19 cellular contexts compared by ENCODE assay signal in genomic region chr2:193103064-193103463, GRCh38.
A peak's percentile ranks its signal among the peaks of the same experiment; 100 is the strongest.
DNase-seq lines count a peak whose midpoint lies in the region; ATAC-seq, FAIRE-seq and TF ChIP-seq lines count a peak whose summit lies in the region.
"Had no signal": no experiment of that assay in that cellular context is flagged by ENCODE, and none has a peak within 500 bp of the region (broad histone marks: within the 10 kb centered on the region; RNA-seq: fewer than 3 reads in every experiment).

No MANE protein-coding gene starts in this region.

- no peak for TF ChIP-seq CTCF in A549 (IDR thresholded peaks at IDR 0.05)
- TF ChIP-seq CTCF in RWPE2 (IDR thresholded peaks at IDR 0.05; ENCODE audit: poor library complexity, severe bottlenecking): no peak
- no peak for TF ChIP-seq CTCF in fibroblast of pulmonary artery (IDR thresholded peaks at IDR 0.05; ENCODE audit: low read length, missing control alignments)

- ATAC-seq in A549: peak; percentile 74 to 87; a peak in 5 of 6 replicates
- peak; percentile 50 for ATAC-seq in HG02981 (IDR thresholded peaks at IDR 0.05; ENCODE audit: unreplicated experiment)
- ATAC-seq in RWPE2 (ENCODE audit: low read depth): peak; percentile 93
- no peak for ATAC-seq in activated CD8-positive, alpha-beta memory T cell treated with anti-CD3 and anti-CD28 coated beads, Interleukin-2, amount 10 ng/mL, durations not matched to agents 7 days and 5 days
- ATAC-seq in GM19463 (IDR thresholded peaks at IDR 0.05; ENCODE audit: unreplicated experiment): no peak
- ATAC-seq: activated T-cell treated with anti-CD3 and anti-CD28 coated beads, Interleukin-2, amount 50 U/mL, for 72 hours; left lung; stimulated activated naive B cell treated with anti-CD40 and anti-IgM and Interleukin-4, amounts not matched to agents 10 μg/mL and 1 μg/mL and 100 μg/mL, for 72 hours had no signal

- TF ChIP-seq RAD21 in A549 (conservative IDR thresholded peaks at IDR 0.05 in 1 of 2, IDR thresholded peaks at IDR 0.05 in 1 of 2): no peak

- peak; percentile 73 for FAIRE-seq in A549 (lab: Jason Lieb, UNC)

- intact Hi-C loops in head of caudate nucleus (cut with DNase I): no loop called here

- peaks cover 2% of the 10 kb centered on the region for H3K9me3 Mint-ChIP-seq in activated CD8-positive, alpha-beta memory T cell treated with anti-CD3 and anti-CD28 coated beads, Interleukin-2, amount 10 ng/mL, durations not matched to agents 7 days and 5 days (ENCODE audit: low read depth)
- H3K9me3 Mint-ChIP-seq: activated T-cell treated with anti-CD3 and anti-CD28 coated beads, Interleukin-2, amount 50 U/mL, for 72 hours; stimulated activated naive B cell treated with anti-CD40 and anti-IgM and Interleukin-4, amounts not matched to agents 10 μg/mL and 1 μg/mL and 100 μg/mL, for 72 hours had no signal

- no peaks in the 10 kb centered on the region for H3K27me3 Mint-ChIP-seq in activated CD8-positive, alpha-beta memory T cell treated with anti-CD3 and anti-CD28 coated beads, Interleukin-2, amount 10 ng/mL, durations not matched to agents 7 days and 5 days
- H3K27me3 Mint-ChIP-seq: stimulated activated naive B cell treated with anti-CD40 and anti-IgM and Interleukin-4, amounts not matched to agents 10 μg/mL and 1 μg/mL and 100 μg/mL, for 72 hours had no signal

- no peaks in the 10 kb centered on the region for H3K36me3 Mint-ChIP-seq in activated CD8-positive, alpha-beta memory T cell treated with anti-CD3 and anti-CD28 coated beads, Interleukin-2, amount 10 ng/mL, durations not matched to agents 7 days and 5 days
- H3K36me3 Mint-ChIP-seq: CD8-positive, alpha-beta memory T cell; stimulated activated naive B cell treated with anti-CD40 and anti-IgM and Interleukin-4, amounts not matched to agents 10 μg/mL and 1 μg/mL and 100 μg/mL, for 72 hours had no signal

- H3K27me3 ChIP-seq in RWPE2 (ENCODE audit: insufficient read depth, poor library complexity, severe bottlenecking): no peaks in the 10 kb centered on the region
- H3K27me3 ChIP-seq: left lung, upper lobe of left lung had no signal

- H3K4me1 ChIP-seq in A549 (peaks cover 27% of the 10 kb centered on the region), RWPE2 (ENCODE audit: insufficient read depth, poor library complexity, severe bottlenecking) (peaks cover 9% of the 10 kb centered on the region)
- H3K4me1 ChIP-seq: left lung, upper lobe of left lung had no signal

- TF ChIP-seq EP300 in A549 (IDR thresholded peaks at IDR 0.05): no peak

- H3K4me3 Mint-ChIP-seq in activated CD8-positive, alpha-beta memory T cell treated with anti-CD3 and anti-CD28 coated beads, Interleukin-2, amount 10 ng/mL, durations not matched to agents 7 days and 5 days: no peak overlapping the region
- H3K4me3 Mint-ChIP-seq: activated T-cell treated with anti-CD3 and anti-CD28 coated beads, Interleukin-2, amount 50 U/mL, for 72 hours; CD8-positive, alpha-beta memory T cell; HFFc6; stimulated activated naive B cell treated with anti-CD40 and anti-IgM and Interleukin-4, amounts not matched to agents 10 μg/mL and 1 μg/mL and 100 μg/mL, for 72 hours had no signal

- WGBS in A549 (ENCODE audit: missing lambda C conversion rate): 0% methylated on average over 1 of the region's 1 CpG

- no peak overlapping the region for H3K4me3 ChIP-seq in A549
- H3K4me3 ChIP-seq in RWPE2 (ENCODE audit: severe bottlenecking): no peak overlapping the region
- H3K4me3 ChIP-seq in fibroblast of pulmonary artery (replicated peaks; ENCODE audit: low read depth, low read length): no peak overlapping the region
- H3K4me3 ChIP-seq: left lung, upper lobe of left lung had no signal

- no peaks in the 10 kb centered on the region for H3K4me1 Mint-ChIP-seq in activated CD8-positive, alpha-beta memory T cell treated with anti-CD3 and anti-CD28 coated beads, Interleukin-2, amount 10 ng/mL, durations not matched to agents 7 days and 5 days
- H3K4me1 Mint-ChIP-seq: CD8-positive, alpha-beta memory T cell; stimulated activated naive B cell treated with anti-CD40 and anti-IgM and Interleukin-4, amounts not matched to agents 10 μg/mL and 1 μg/mL and 100 μg/mL, for 72 hours had no signal

- DNase-seq in A549 (ENCODE audit: low read depth in 1 of 2, low spot score in 1 of 2): peak; percentile 3 to 24
- DNase-seq in RWPE2 (ENCODE audit: low spot score): no peak
- DNase-seq in fibroblast of pulmonary artery (ENCODE audit: low read depth): peak; percentile 36
- no peak for DNase-seq in HUDEP-2 (lab: John Stamatoyannopoulos, UW; ENCODE audit: unreplicated experiment in 76 of 76)
- DNase-seq in activated CD8-positive, alpha-beta memory T cell treated with anti-CD3 and anti-CD28 coated beads, Interleukin-2, amount 10 ng/mL, durations not matched to agents 7 days and 5 days: no peak
- DNase-seq in head of caudate nucleus: no peak
- DNase-seq: activated CD4-positive, alpha-beta T cell treated with anti-CD3 and anti-CD28 coated beads, Interleukin-2, amount 50 U/mL, for 48 hours; activated T-cell treated with anti-CD3 and anti-CD28 coated beads, Interleukin-2, amount 50 U/mL, for 72 hours; CD8-positive, alpha-beta memory T cell; GF-D8; HFFc6; Kasumi-1; left lung; NCI-H1694 treated with DMSO at 0.1 percent for 48 hours; NCI-H524; stimulated activated naive B cell treated with anti-CD40 and anti-IgM and Interleukin-4, amounts not matched to agents 10 μg/mL and 1 μg/mL and 100 μg/mL, for 72 hours; upper lobe of left lung had no signal

- H3K36me3 ChIP-seq in RWPE2 (ENCODE audit: low read depth): no peaks in the 10 kb centered on the region
- H3K36me3 ChIP-seq: left lung, upper lobe of left lung had no signal

- CTCF ChIA-PET in A549 (lab: Yijun Ruan, JAX): no interaction called here
- CTCF ChIA-PET in activated CD8-positive, alpha-beta memory T cell treated with anti-CD3 and anti-CD28 coated beads, Interleukin-2, amount 10 ng/mL, durations not matched to agents 7 days and 5 days (lab: Charles Lee): no interaction called here

- no peak overlapping the region for H3K27ac Mint-ChIP-seq in activated CD8-positive, alpha-beta memory T cell treated with anti-CD3 and anti-CD28 coated beads, Interleukin-2, amount 10 ng/mL, durations not matched to agents 7 days and 5 days
- H3K27ac Mint-ChIP-seq: activated T-cell treated with anti-CD3 and anti-CD28 coated beads, Interleukin-2, amount 50 U/mL, for 72 hours; CD8-positive, alpha-beta memory T cell; HFFc6; stimulated activated naive B cell treated with anti-CD40 and anti-IgM and Interleukin-4, amounts not matched to agents 10 μg/mL and 1 μg/mL and 100 μg/mL, for 72 hours had no signal

- H3K4me2 ChIP-seq in A549: peak overlapping the region; percentile 70

- TF ChIP-seq POLR2A in A549 (IDR thresholded peaks at IDR 0.05; ENCODE audit: low read length): no peak

- H3K9me3 ChIP-seq in A549 (no peaks in the 10 kb centered on the region), RWPE2 (ENCODE audit: severe bottlenecking) (no peaks in the 10 kb centered on the region)
- H3K9me3 ChIP-seq: left lung, upper lobe of left lung had no signal

- POLR2A ChIA-PET in A549 (lab: Yijun Ruan, JAX): no interaction called here

- H3K27ac ChIP-seq in A549: peak overlapping the region in 1 of 2 experiments; percentile 6; a peak in 1 of 6 replicates
- H3K27ac ChIP-seq in RWPE2 (ENCODE audit: poor library complexity, severe bottlenecking): no peak overlapping the region
- H3K27ac ChIP-seq: left lung, upper lobe of left lung had no signal

TF ChIP-seq in A549, 52 proteins besides CTCF, POLR2A, EP300 and RAD21:
- TF ChIP-seq FOSL2 (IDR thresholded peaks at IDR 0.05) (peak; percentile 87), FOSL2 (CRISPR knock-in tag; IDR thresholded peaks at IDR 0.05) (peak; percentile 93), NFE2L2 (conservative IDR thresholded peaks at IDR 0.05; ENCODE audit: low read length) (no peak), E2F6 (IDR thresholded peaks at IDR 0.05; ENCODE audit: borderline replicate concordance, low read depth) (no peak), HDAC2 (IDR thresholded peaks at IDR 0.05) (no peak), ESRRA (IDR thresholded peaks at IDR 0.05; ENCODE audit: borderline replicate concordance, low read length) (no peak), HOXA7 (CRISPR knock-in tag; IDR thresholded peaks at IDR 0.05) (no peak), MAFK (IDR thresholded peaks at IDR 0.05; ENCODE audit: partially characterized antibody) (peak; percentile 48), CBX8 (IDR thresholded peaks at IDR 0.05) (no peak), FOSB (CRISPR knock-in tag; IDR thresholded peaks at IDR 0.05) (no peak), HEYL (CRISPR knock-in tag; IDR thresholded peaks at IDR 0.05) (no peak), HOXB13 (CRISPR knock-in tag; IDR thresholded peaks at IDR 0.05; ENCODE audit: low read depth) (no peak), MAZ (IDR thresholded peaks at IDR 0.05; ENCODE audit: borderline replicate concordance, low read depth, low read length) (no peak), NPAS2 (CRISPR knock-in tag; IDR thresholded peaks at IDR 0.05; ENCODE audit: borderline replicate concordance) (no peak), EHMT2 (IDR thresholded peaks at IDR 0.05; ENCODE audit: low read depth) (no peak), CEBPB (IDR thresholded peaks at IDR 0.05) (peak in 1 of 2 experiments; percentile 59; a peak in 1 of 4 replicates), JUNB (IDR thresholded peaks at IDR 0.05) (peak; percentile 77), SMC3 (IDR thresholded peaks at IDR 0.05) (no peak)
- TF ChIP-seq, protein P1, sequence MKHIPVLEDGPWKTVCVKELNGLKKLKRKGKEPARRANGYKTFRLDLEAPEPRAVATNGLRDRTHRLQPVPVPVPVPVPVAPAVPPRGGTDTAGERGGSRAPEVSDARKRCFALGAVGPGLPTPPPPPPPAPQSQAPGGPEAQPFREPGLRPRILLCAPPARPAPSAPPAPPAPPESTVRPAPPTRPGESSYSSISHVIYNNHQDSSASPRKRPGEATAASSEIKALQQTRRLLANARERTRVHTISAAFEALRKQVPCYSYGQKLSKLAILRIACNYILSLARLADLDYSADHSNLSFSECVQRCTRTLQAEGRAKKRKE (CRISPR knock-in tag; IDR thresholded peaks at IDR 0.05; ENCODE audit: low read depth): no peak

Comparison
In these comparisons a context has a peak if more than half of its experiments do, and no peak if none do; other contexts are left out.
1. ATAC-seq: peak in A549 (2 of 2), HG02981 (single experiment) and RWPE2 (single experiment); none in activated CD8-positive, alpha-beta memory T cell treated with anti-CD3 and anti-CD28 coated beads, Interleukin-2, amount 10 ng/mL, durations not matched to agents 7 days and 5 days (single experiment) and GM19463 (single experiment).
2. DNase-seq: peak in A549 (2 of 2) and fibroblast of pulmonary artery (single experiment); none in RWPE2 (single experiment), HUDEP-2 (0 of 76), activated CD8-positive, alpha-beta memory T cell treated with anti-CD3 and anti-CD28 coated beads, Interleukin-2, amount 10 ng/mL, durations not matched to agents 7 days and 5 days (single experiment) and head of caudate nucleus (0 of 42).